In genomic region chr5:132406144-132406783, GRCh38 we compare ENCODE assay signal across 25 cellular contexts. TPM values are rescaled to one million over a fixed set of nuclear protein-coding genes. Genes with fewer than 3 reads are reported as not detected.
DNase-seq lines count a peak whose midpoint lies in the region; ATAC-seq and TF ChIP-seq lines count a peak whose summit lies in the region.
"Had no signal": no experiment of that assay in that cellular context is flagged by ENCODE, and none has a peak within 500 bp of the region (broad histone marks: within the 10 kb centered on the region; RNA-seq: fewer than 3 reads in every experiment).

No MANE protein-coding gene starts in this region.

- peak overlapping the region; percentile 98 for H3K27ac Mint-ChIP-seq in CD4-positive, alpha-beta T cell
- H3K27ac Mint-ChIP-seq in central memory CD8-positive, alpha-beta T cell (ENCODE audit: low read depth) = peak overlapping the region; percentile 88
- H3K27ac Mint-ChIP-seq in natural killer cell = peak overlapping the region; percentile 99 to 100
- H3K27ac Mint-ChIP-seq: activated naive CD8-positive, alpha-beta T cell treated with anti-CD3 and anti-CD28 coated beads, Interleukin-2, amount 10 ng/mL, durations not matched to agents 7 days and 5 days had no signal

- H3K9me3 Mint-ChIP-seq in CD4-positive, alpha-beta T cell = no peaks in the 10 kb centered on the region
- H3K9me3 Mint-ChIP-seq in central memory CD8-positive, alpha-beta T cell = no peaks in the 10 kb centered on the region
- no peaks in the 10 kb centered on the region for H3K9me3 Mint-ChIP-seq in natural killer cell

- CTCF ChIA-PET in CD4-positive, alpha-beta T cell (lab: Charles Lee) = interaction anchor here (0.6 to 2.2 kb wide), 3 partner anchors 61 to 95 kb away, joined by 3 to 6 read pairs (median 3); no protein-coding TSS in a partner anchor

- H3K36me3 Mint-ChIP-seq in CD4-positive, alpha-beta T cell (ENCODE audit: low read depth) = peaks cover 7% of the 10 kb centered on the region
- peaks cover 16% of the 10 kb centered on the region for H3K36me3 Mint-ChIP-seq in central memory CD8-positive, alpha-beta T cell (ENCODE audit: insufficient read depth)
- H3K36me3 Mint-ChIP-seq in natural killer cell = no peaks in the 10 kb centered on the region

- no peak overlapping the region for H3K4me3 ChIP-seq in colonic mucosa
- H3K4me3 ChIP-seq: esophagus muscularis mucosa, gastroesophageal sphincter, lower lobe of right lung, SK-N-MC, skin epidermis, tibial nerve had no signal

- no peaks in the 10 kb centered on the region for H3K27me3 Mint-ChIP-seq in CD4-positive, alpha-beta T cell
- H3K27me3 Mint-ChIP-seq in central memory CD8-positive, alpha-beta T cell = no peaks in the 10 kb centered on the region
- H3K27me3 Mint-ChIP-seq in natural killer cell (ENCODE audit: low read depth in 2 of 2) = no peaks in the 10 kb centered on the region
- H3K27me3 Mint-ChIP-seq: activated naive CD8-positive, alpha-beta T cell treated with anti-CD3 and anti-CD28 coated beads, Interleukin-2, amount 10 ng/mL, durations not matched to agents 7 days and 5 days; stimulated activated naive CD8-positive, alpha-beta T cell treated with anti-CD3 and anti-CD28 coated beads, Interleukin-15, Interleukin-2, amounts not matched to agents 100 ng/mL and 50 ng/mL, for 24 hours had no signal

- intact Hi-C loops in CD4-positive, alpha-beta T cell (cut with DNase I, micrococcal nuclease) = no loop called here
- intact Hi-C loops in natural killer cell (cut with micrococcal nuclease) = no loop called here
- intact Hi-C loops in colonic mucosa (cut with DNase I) = no loop called here

- no peaks in the 10 kb centered on the region for H3K27me3 ChIP-seq in CD4-positive, alpha-beta T cell (ENCODE audit: control insufficient read depth, insufficient read depth, low read length)
- no peaks in the 10 kb centered on the region for H3K27me3 ChIP-seq in colonic mucosa
- H3K27me3 ChIP-seq: BE2C, esophagus muscularis mucosa, gastroesophageal sphincter, tibial nerve had no signal

- peak overlapping the region; percentile 0 for H3K4me3 Mint-ChIP-seq in CD4-positive, alpha-beta T cell
- peak overlapping the region; percentile 21 for H3K4me3 Mint-ChIP-seq in central memory CD8-positive, alpha-beta T cell
- H3K4me3 Mint-ChIP-seq in natural killer cell = no peak overlapping the region
- H3K4me3 Mint-ChIP-seq: activated naive CD8-positive, alpha-beta T cell treated with anti-CD3 and anti-CD28 coated beads, Interleukin-2, amount 10 ng/mL, durations not matched to agents 7 days and 5 days; activated T-cell treated with anti-CD3 and anti-CD28 coated beads, Interleukin-2, amount 50 U/mL, for 4 hours; stimulated activated naive CD8-positive, alpha-beta T cell treated with anti-CD3 and anti-CD28 coated beads, Interleukin-15, Interleukin-2, amounts not matched to agents 100 ng/mL and 50 ng/mL, for 24 hours had no signal

- H3K4me1 Mint-ChIP-seq in CD4-positive, alpha-beta T cell (ENCODE audit: low read depth) = peaks cover 74% of the 10 kb centered on the region
- H3K4me1 Mint-ChIP-seq in central memory CD8-positive, alpha-beta T cell = peaks cover 67% of the 10 kb centered on the region
- peaks cover 44 to 46% of the 10 kb centered on the region in 2 donors for H3K4me1 Mint-ChIP-seq in natural killer cell

- TF ChIP-seq CTCF in CD4-positive, alpha-beta T cell (IDR thresholded peaks at IDR 0.05) = no peak
- TF ChIP-seq CTCF in natural killer cell (IDR thresholded peaks at IDR 0.05) = no peak
- TF ChIP-seq CTCF in colonic mucosa (IDR thresholded peaks at IDR 0.05) = no peak

- H3K4me1 ChIP-seq in colonic mucosa = peaks cover 9% of the 10 kb centered on the region
- H3K4me1 ChIP-seq: BE2C had no signal

- no peak overlapping the region for H3K27ac ChIP-seq in CD4-positive, alpha-beta T cell (ENCODE audit: low read depth, low read length)
- no peak overlapping the region for H3K27ac ChIP-seq in colonic mucosa
- H3K27ac ChIP-seq: lower lobe of right lung, RWPE1, SK-N-MC, WERI-Rb-1 had no signal

- POLR2A ChIA-PET in CD4-positive, alpha-beta T cell (lab: Charles Lee) = interaction anchor here (0.7 to 8.6 kb wide), 9 partner anchors 12 to 88 kb away, joined by 3 to 446 read pairs (median 4); partner anchors contain the start of gene IRF1

- ATAC-seq in CD4-positive, alpha-beta T cell (ENCODE audit: poor library complexity) = no peak
- ATAC-seq in central memory CD8-positive, alpha-beta T cell (replicated peaks; ENCODE audit: extremely low read depth, poor library complexity, severe bottlenecking) = no peak
- ATAC-seq in natural killer cell = no peak
- ATAC-seq: gastroesophageal sphincter, lower lobe of right lung had no signal

- H3K36me3 ChIP-seq in colonic mucosa = no peaks in the 10 kb centered on the region
- H3K36me3 ChIP-seq: BE2C, esophagus muscularis mucosa, gastroesophageal sphincter, lower lobe of right lung, tibial nerve, WERI-Rb-1 had no signal

- H3K9me3 ChIP-seq in CD4-positive, alpha-beta T cell (ENCODE audit: control insufficient read depth, low read length) = no peaks in the 10 kb centered on the region
- no peaks in the 10 kb centered on the region for H3K9me3 ChIP-seq in colonic mucosa
- H3K9me3 ChIP-seq: BE2C, esophagus muscularis mucosa, gastroesophageal sphincter, lower lobe of right lung, tibial nerve had no signal

- no peak overlapping the region for H3K9ac ChIP-seq in colonic mucosa (ENCODE audit: low read depth in 2 of 2, low read length in 2 of 2)

- DNase-seq in NCI-H345 (lab: John Stamatoyannopoulos, UW) (peak; percentile 54), NCI-H345 treated with DMSO at 0.1 percent for 48 hours (lab: John Stamatoyannopoulos, UW; ENCODE audit: unreplicated experiment) (no peak), natural killer cell (no peak), CD1c-positive myeloid dendritic cell (ENCODE audit: extremely low spot score) (no peak), NCI-H2081 treated with DMSO at 0.1 percent for 48 hours (lab: John Stamatoyannopoulos, UW) (no peak), colonic mucosa (no peak)
- DNase-seq in CD4-positive, alpha-beta T cell = no peak
- no peak for DNase-seq in central memory CD8-positive, alpha-beta T cell (ENCODE audit: low spot score in 2 of 2)
- DNase-seq: activated naive CD8-positive, alpha-beta T cell treated with anti-CD3 and anti-CD28 coated beads, Interleukin-2, amount 10 ng/mL, durations not matched to agents 7 days and 5 days; activated T-cell treated with anti-CD3 and anti-CD28 coated beads, Interleukin-2, amount 50 U/mL, for 4 hours; BE2C; effector CD8-positive, alpha-beta T cell; kidney; lower lobe of right lung; NCI-H1105 treated with DMSO at 0.1 percent for 48 hours; NCI-H2171; stimulated activated CD4-positive, alpha-beta T cell treated with anti-CD3 and anti-CD28 coated beads, Interleukin-2, amount 100 ng/mL, for 48 hours; WERI-Rb-1 had no signal

RNA-seq across cellular contexts. Expression of gene SLC22A5, which starts 36.8 kb away (rescaled TPM):
- total RNA-seq in CD4-positive, alpha-beta T cell = 1 to 10 TPM; 4.3 to 4.5 TPM
- total RNA-seq in natural killer cell (1 to 10 TPM; 1.6 to 5.0 (median 3.9) TPM), colonic mucosa (10 to 100 TPM; 26.0 to 38.6 TPM)

Comparison
In these comparisons a context has a peak if more than half of its experiments do, and no peak if none do; other contexts are left out.
1. RNA of gene SLC22A5, which starts 36.8 kb away (total RNA-seq): 26.0 to 38.6 TPM in colonic mucosa; 4.3 to 4.5 TPM in CD4-positive, alpha-beta T cell and 1.6 to 5.0 TPM in natural killer cell; every median in the first group is over 4 times any median in the second.
2. Peak in every context shown above with its lines, with median percentiles within 50 percentile points of each other: H3K27ac Mint-ChIP-seq.